In the genomic region with DNA sequence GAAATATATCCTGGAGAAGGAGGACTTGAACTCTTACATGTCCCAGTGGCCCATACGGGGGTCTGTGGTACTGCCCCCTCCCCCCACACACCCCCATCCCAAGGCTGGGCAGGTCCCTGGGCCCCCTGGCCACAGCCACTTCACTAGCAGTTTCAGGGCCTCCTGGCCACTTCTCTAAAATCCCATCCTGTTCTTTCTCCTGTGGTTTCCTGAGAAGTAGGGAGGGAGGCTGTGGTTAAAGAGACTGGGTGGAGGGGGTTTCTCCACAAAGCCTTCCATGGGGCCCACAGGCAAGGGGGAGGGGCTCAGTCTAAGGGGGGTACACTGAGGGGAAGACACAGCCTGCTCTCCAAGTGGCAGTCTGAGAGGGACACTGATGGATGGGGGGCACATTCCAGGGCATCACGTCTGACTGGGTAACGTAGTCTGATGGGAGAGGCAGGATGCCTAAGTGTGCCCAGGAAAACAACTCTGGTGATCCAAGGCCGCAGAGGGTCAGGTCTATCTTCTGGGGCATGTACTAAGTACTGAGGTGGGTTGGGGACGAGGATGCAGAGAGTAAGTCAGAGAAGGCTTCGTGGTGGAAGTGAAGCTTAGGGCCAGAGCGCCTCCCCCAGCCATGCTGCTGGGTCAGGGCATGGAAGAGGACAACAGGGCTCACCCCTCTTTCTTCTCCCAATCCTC, we compare ENCODE assay signal across 1 cellular context.
TF ChIP-seq lines count a peak whose summit lies in the region.

No MANE protein-coding gene starts in this region.

TF ChIP-seq in H1, 55 proteins besides CTCF, POLR2A, EP300 and RAD21:
- TF ChIP-seq CTBP2 (IDR thresholded peaks at IDR 0.05; ENCODE audit: borderline replicate concordance, insufficient read depth, insufficient read length, low read length) (no peak), GABPA (IDR thresholded peaks at IDR 0.05; ENCODE audit: borderline replicate concordance, insufficient read depth, low read length) (no peak), POLR2AphosphoS5 (IDR thresholded peaks at IDR 0.05; ENCODE audit: low read depth, low read length) (no peak), SP2 (IDR thresholded peaks at IDR 0.05; ENCODE audit: low read length) (no peak), CREB1 (IDR thresholded peaks at IDR 0.05) (no peak), TAF1 (IDR thresholded peaks at IDR 0.05; ENCODE audit: low read depth, low read length) (no peak)
